ENCODE assay signal across 8 cellular contexts in the genomic region with DNA sequence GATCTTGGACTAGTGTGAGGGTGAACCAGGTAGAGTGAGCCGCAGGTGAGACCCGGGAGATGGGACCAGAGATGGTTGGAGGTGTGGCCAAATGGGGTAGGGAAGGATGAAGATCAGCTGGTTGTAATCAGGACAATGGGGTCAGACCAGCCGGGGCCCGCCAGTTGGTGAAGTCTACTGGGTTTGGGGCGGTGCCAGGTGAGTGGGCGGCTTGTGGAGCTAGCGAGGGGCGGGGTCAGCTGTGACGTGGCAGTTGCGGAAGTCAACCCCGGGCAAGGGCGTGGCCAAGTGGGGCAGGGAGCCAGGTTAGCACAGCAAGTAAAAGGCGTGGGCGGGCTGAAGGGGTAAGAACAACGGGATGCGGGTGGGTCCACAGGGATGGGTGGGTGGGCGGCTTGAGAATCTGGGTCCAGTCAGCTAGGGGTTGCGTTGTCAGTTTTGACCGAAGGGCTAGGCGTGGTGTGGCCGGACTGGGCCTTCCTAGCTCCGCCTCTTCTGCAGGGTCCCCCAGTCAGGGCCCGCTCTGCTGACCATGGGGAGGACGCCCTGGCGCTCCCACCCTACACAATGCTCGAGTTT. TPM values are rescaled to one million over a fixed set of nuclear protein-coding genes. Genes with fewer than 3 reads are reported as not detected.
A peak's percentile ranks its signal among the peaks of the same experiment; 100 is the strongest.
DNase-seq lines count a peak whose midpoint lies in the region; ATAC-seq and TF ChIP-seq lines count a peak whose summit lies in the region.

No MANE protein-coding gene starts in this region.

- H3K27ac Mint-ChIP-seq in activated T-cell treated with anti-CD3 and anti-CD28 coated beads, Interleukin-2, amount 50 U/mL, for 72 hours, result peak overlapping the region; percentile 67
- H3K27ac Mint-ChIP-seq in natural killer cell treated with Interleukin-12 subunit alpha and Interleukin-12 subunit beta and Interleukin-15 and Interleukin-18, amount 100 ng/mL, for 72 hours, result peak overlapping the region; percentile 47 to 71
- peak overlapping the region; percentile 83 for H3K27ac Mint-ChIP-seq in stimulated activated naive B cell treated with anti-CD40 and anti-IgM and Interleukin-4, amounts not matched to agents 10 μg/mL and 1 μg/mL and 100 μg/mL, for 72 hours

- ATAC-seq in activated T-cell treated with anti-CD3 and anti-CD28 coated beads, Interleukin-2, amount 50 U/mL, for 72 hours (replicated peaks in 1 of 2), result peak; percentile 85
- ATAC-seq in natural killer cell treated with Interleukin-12 subunit alpha and Interleukin-12 subunit beta and Interleukin-15 and Interleukin-18, amount 100 ng/mL, for 72 hours, result peak; percentile 83 to 85
- peak; percentile 76 to 80 for ATAC-seq in stimulated activated naive B cell treated with anti-CD40 and anti-IgM and Interleukin-4, amounts not matched to agents 10 μg/mL and 1 μg/mL and 100 μg/mL, for 72 hours (replicated peaks)

- no peaks in the 10 kb centered on the region for H3K36me3 Mint-ChIP-seq in activated T-cell treated with anti-CD3 and anti-CD28 coated beads, Interleukin-2, amount 50 U/mL, for 72 hours (ENCODE audit: insufficient read depth in 2 of 2)
- H3K36me3 Mint-ChIP-seq in natural killer cell treated with Interleukin-12 subunit alpha and Interleukin-12 subunit beta and Interleukin-15 and Interleukin-18, amount 100 ng/mL, for 72 hours, result no peaks in the 10 kb centered on the region
- H3K36me3 Mint-ChIP-seq in stimulated activated naive B cell treated with anti-CD40 and anti-IgM and Interleukin-4, amounts not matched to agents 10 μg/mL and 1 μg/mL and 100 μg/mL, for 72 hours, result no peaks in the 10 kb centered on the region

- peaks cover 11% of the 10 kb centered on the region for H3K4me1 Mint-ChIP-seq in activated T-cell treated with anti-CD3 and anti-CD28 coated beads, Interleukin-2, amount 50 U/mL, for 72 hours (ENCODE audit: low read depth)
- peaks cover 5 to 16% of the 10 kb centered on the region in 2 donors for H3K4me1 Mint-ChIP-seq in natural killer cell treated with Interleukin-12 subunit alpha and Interleukin-12 subunit beta and Interleukin-15 and Interleukin-18, amount 100 ng/mL, for 72 hours (ENCODE audit: low read depth in 2 of 2)
- H3K4me1 Mint-ChIP-seq in stimulated activated naive B cell treated with anti-CD40 and anti-IgM and Interleukin-4, amounts not matched to agents 10 μg/mL and 1 μg/mL and 100 μg/mL, for 72 hours, result peaks cover 26 to 32% of the 10 kb centered on the region in 2 donors

- H3K9me3 Mint-ChIP-seq in activated T-cell treated with anti-CD3 and anti-CD28 coated beads, Interleukin-2, amount 50 U/mL, for 72 hours, result no peaks in the 10 kb centered on the region
- no peaks in the 10 kb centered on the region for H3K9me3 Mint-ChIP-seq in natural killer cell treated with Interleukin-12 subunit alpha and Interleukin-12 subunit beta and Interleukin-15 and Interleukin-18, amount 100 ng/mL, for 72 hours
- no peaks in the 10 kb centered on the region for H3K9me3 Mint-ChIP-seq in stimulated activated naive B cell treated with anti-CD40 and anti-IgM and Interleukin-4, amounts not matched to agents 10 μg/mL and 1 μg/mL and 100 μg/mL, for 72 hours

- DNase-seq in DMS153 treated with DMSO at 0.1 percent for 48 hours (lab: John Stamatoyannopoulos, UW; ENCODE audit: unreplicated experiment), result peak; percentile 2
- DNase-seq in HCEC 1CT, result peak; percentile 82
- DNase-seq in NOMO-1 treated with dmso at 0.1 percent for 144 hours (lab: John Stamatoyannopoulos, UW; ENCODE audit: unreplicated experiment), result peak; percentile 69
- DNase-seq in activated T-cell treated with anti-CD3 and anti-CD28 coated beads, Interleukin-2, amount 50 U/mL, for 72 hours, result peak; percentile 97 to 98
- DNase-seq in fibroblast of mammary gland (ENCODE audit: low read depth), result peak; percentile 94
- peak; percentile 93 for DNase-seq in natural killer cell treated with Interleukin-12 subunit alpha and Interleukin-12 subunit beta and Interleukin-15 and Interleukin-18, amount 100 ng/mL, for 72 hours (ENCODE audit: low spot score)
- DNase-seq in stimulated activated naive B cell treated with anti-CD40 and anti-IgM and Interleukin-4, amounts not matched to agents 10 μg/mL and 1 μg/mL and 100 μg/mL, for 72 hours, result peak; percentile 92
- no peak for DNase-seq in NCI-H1092 treated with DMSO at 0.1 percent for 48 hours (lab: John Stamatoyannopoulos, UW)

- no peaks in the 10 kb centered on the region for H3K27me3 Mint-ChIP-seq in activated T-cell treated with anti-CD3 and anti-CD28 coated beads, Interleukin-2, amount 50 U/mL, for 72 hours (ENCODE audit: low read depth)
- H3K27me3 Mint-ChIP-seq in natural killer cell treated with Interleukin-12 subunit alpha and Interleukin-12 subunit beta and Interleukin-15 and Interleukin-18, amount 100 ng/mL, for 72 hours, result no peaks in the 10 kb centered on the region
- H3K27me3 Mint-ChIP-seq in stimulated activated naive B cell treated with anti-CD40 and anti-IgM and Interleukin-4, amounts not matched to agents 10 μg/mL and 1 μg/mL and 100 μg/mL, for 72 hours, result no peaks in the 10 kb centered on the region

- peak overlapping the region; percentile 77 to 89 for H3K4me3 Mint-ChIP-seq in activated T-cell treated with anti-CD3 and anti-CD28 coated beads, Interleukin-2, amount 50 U/mL, for 72 hours
- H3K4me3 Mint-ChIP-seq in natural killer cell treated with Interleukin-12 subunit alpha and Interleukin-12 subunit beta and Interleukin-15 and Interleukin-18, amount 100 ng/mL, for 72 hours, result peak overlapping the region; percentile 72
- H3K4me3 Mint-ChIP-seq in stimulated activated naive B cell treated with anti-CD40 and anti-IgM and Interleukin-4, amounts not matched to agents 10 μg/mL and 1 μg/mL and 100 μg/mL, for 72 hours, result peak overlapping the region; percentile 84

- peak overlapping the region; percentile 38 for H3K4me3 ChIP-seq in fibroblast of mammary gland (ENCODE audit: control insufficient read depth, low read depth, low read length)

- TF ChIP-seq CTCF in fibroblast of mammary gland (conservative IDR thresholded peaks at IDR 0.05; ENCODE audit: control insufficient read depth, insufficient read depth, low read depth, low read length), result no peak

RNA-seq across cellular contexts. Expression of gene ALKBH5, which starts 25.5 kb away (rescaled TPM):
- 100 to 1,000 TPM; 125 to 133 TPM for total RNA-seq in activated T-cell treated with anti-CD3 and anti-CD28 coated beads, Interleukin-2, amount 50 U/mL, for 72 hours
- total RNA-seq in natural killer cell treated with Interleukin-12 subunit alpha and Interleukin-12 subunit beta and Interleukin-15 and Interleukin-18, amount 100 ng/mL, for 72 hours, result 100 to 1,000 TPM; 121 to 123 TPM

RNA-seq across cellular contexts. Expression of gene MYO15A, which starts 49.6 kb away (rescaled TPM):
- 1 to 10 TPM; 2.7 to 3.2 TPM for total RNA-seq in activated T-cell treated with anti-CD3 and anti-CD28 coated beads, Interleukin-2, amount 50 U/mL, for 72 hours
- total RNA-seq in natural killer cell treated with Interleukin-12 subunit alpha and Interleukin-12 subunit beta and Interleukin-15 and Interleukin-18, amount 100 ng/mL, for 72 hours, result 1 to 10 TPM; 1.0 to 2.0 TPM
